In genomic region chr18:10930078-10930477, GRCh38 we compare ENCODE assay signal across 31 cellular contexts.
"Had no signal": no experiment of that assay in that cellular context is flagged by ENCODE, and none has a peak within 500 bp of the region (broad histone marks: within the 10 kb centered on the region; RNA-seq: fewer than 3 reads in every experiment).

No MANE protein-coding gene starts in this region.

- H3K36me3 Mint-ChIP-seq: activated naive CD4-positive, alpha-beta T cell treated with anti-CD3 and anti-CD28 coated beads, Interleukin-2, amount 50 U/mL, for 24 hours; stimulated activated naive B cell treated with anti-CD40 and anti-IgM and Interleukin-4, amounts not matched to agents 10 μg/mL and 1 μg/mL and 100 μg/mL, for 72 hours had no signal

- H3K4me3 Mint-ChIP-seq: activated B cell treated with CpG ODN at 0.5 μM for 24 hours; activated CD8-positive, alpha-beta T cell treated with anti-CD3 and anti-CD28 coated beads for 36 hours; activated naive CD4-positive, alpha-beta T cell treated with anti-CD3 and anti-CD28 coated beads, Interleukin-2, amount 50 U/mL, for 24 hours; activated naive CD8-positive, alpha-beta T cell treated with anti-CD3 and anti-CD28 coated beads, Interleukin-2, amount 50 U/mL, for 24 hours; activated T-cell treated with anti-CD3 and anti-CD28 coated beads, Interleukin-2, amount 50 U/mL, for 4 hours; activated T-helper 17 cell treated with anti-CD3 and anti-CD28 coated beads, Interleukin-2, amount 50 U/mL, for 72 hours; effector memory CD8-positive, alpha-beta T cell; naive thymus-derived CD4-positive, alpha-beta T cell; neural crest cell; stimulated activated naive B cell treated with anti-CD40 and anti-IgM and Interleukin-4, amounts not matched to agents 10 μg/mL and 1 μg/mL and 100 μg/mL, for 72 hours; T-helper 17 cell had no signal

- H3K27me3 ChIP-seq: tibial nerve had no signal

- H3K27ac Mint-ChIP-seq: activated B cell treated with CpG ODN at 0.5 μM for 24 hours; activated CD8-positive, alpha-beta T cell treated with anti-CD3 and anti-CD28 coated beads for 36 hours; activated naive CD4-positive, alpha-beta T cell treated with anti-CD3 and anti-CD28 coated beads, Interleukin-2, amount 50 U/mL, for 24 hours; activated naive CD8-positive, alpha-beta T cell treated with anti-CD3 and anti-CD28 coated beads, Interleukin-2, amount 50 U/mL, for 24 hours; activated T-helper 17 cell treated with anti-CD3 and anti-CD28 coated beads, Interleukin-2, amount 50 U/mL, for 72 hours; effector memory CD8-positive, alpha-beta T cell; naive thymus-derived CD4-positive, alpha-beta T cell; stimulated activated naive B cell treated with anti-CD40 and anti-IgM and Interleukin-4, amounts not matched to agents 10 μg/mL and 1 μg/mL and 100 μg/mL, for 72 hours; T-helper 17 cell had no signal

- DNase-seq: activated B cell treated with CpG ODN at 0.5 μM for 24 hours; activated CD4-positive, alpha-beta T cell treated with anti-CD3 and anti-CD28 coated beads, Interleukin-2, amount 50 U/mL, for 1 hour; activated CD8-positive, alpha-beta T cell treated with anti-CD3 and anti-CD28 coated beads for 36 hours; activated gamma-delta T cell treated with Interleukin-2 at 50 U/mL for 16 hours; activated naive CD8-positive, alpha-beta T cell treated with anti-CD3 and anti-CD28 coated beads, Interleukin-2, amount 50 U/mL, for 24 hours; activated T-cell treated with anti-CD3 and anti-CD28 coated beads, Interleukin-2, amount 50 U/mL, for 4 hours; amygdala; caudate nucleus; cortex of kidney; effector memory CD8-positive, alpha-beta T cell; foreskin fibroblast; head of caudate nucleus; hypothalamus; islet precursor cell; left cardiac atrium; mammary epithelial cell; midbrain; naive thymus-derived CD4-positive, alpha-beta T cell; nucleus accumbens; posterior cingulate gyrus; right cardiac atrium; stimulated activated CD4-positive, alpha-beta T cell treated with anti-CD3 and anti-CD28 coated beads, Interleukin-15, amount 100 ng/mL, for 24 hours; stimulated activated CD4-positive, alpha-beta T cell treated with anti-CD3 and anti-CD28 coated beads, Interleukin-2, amount 100 ng/mL, for 24 hours; stimulated activated naive B cell treated with anti-CD40 and anti-IgM and Interleukin-4, amounts not matched to agents 10 μg/mL and 1 μg/mL and 100 μg/mL, for 72 hours; T-helper 17 cell; T1000 had no signal

- H3K36me3 ChIP-seq: suprapubic skin, tibial nerve had no signal

- H3K9me3 Mint-ChIP-seq: activated CD8-positive, alpha-beta T cell treated with anti-CD3 and anti-CD28 coated beads for 36 hours; activated naive CD4-positive, alpha-beta T cell treated with anti-CD3 and anti-CD28 coated beads, Interleukin-2, amount 50 U/mL, for 24 hours; activated naive CD8-positive, alpha-beta T cell treated with anti-CD3 and anti-CD28 coated beads, Interleukin-2, amount 50 U/mL, for 24 hours; activated T-cell treated with anti-CD3 and anti-CD28 coated beads, Interleukin-2, amount 50 U/mL, for 4 hours; neural crest cell had no signal

- H3K4me1 Mint-ChIP-seq: activated B cell treated with CpG ODN at 0.5 μM for 24 hours; activated naive CD4-positive, alpha-beta T cell treated with anti-CD3 and anti-CD28 coated beads, Interleukin-2, amount 50 U/mL, for 24 hours; activated naive CD8-positive, alpha-beta T cell treated with anti-CD3 and anti-CD28 coated beads, Interleukin-2, amount 50 U/mL, for 24 hours; activated T-helper 17 cell treated with anti-CD3 and anti-CD28 coated beads, Interleukin-2, amount 50 U/mL, for 72 hours; naive thymus-derived CD4-positive, alpha-beta T cell; T-helper 17 cell had no signal

- H3K27ac ChIP-seq: suprapubic skin, tibial nerve had no signal

- H3K9me3 ChIP-seq: suprapubic skin, tibial nerve had no signal

- H3K4me3 ChIP-seq: suprapubic skin, tibial nerve had no signal

- H3K27me3 Mint-ChIP-seq: activated CD8-positive, alpha-beta T cell treated with anti-CD3 and anti-CD28 coated beads for 36 hours; activated naive CD8-positive, alpha-beta T cell treated with anti-CD3 and anti-CD28 coated beads, Interleukin-2, amount 50 U/mL, for 24 hours had no signal
